ENCODE assay signal across 1 cellular context in the genomic region with DNA sequence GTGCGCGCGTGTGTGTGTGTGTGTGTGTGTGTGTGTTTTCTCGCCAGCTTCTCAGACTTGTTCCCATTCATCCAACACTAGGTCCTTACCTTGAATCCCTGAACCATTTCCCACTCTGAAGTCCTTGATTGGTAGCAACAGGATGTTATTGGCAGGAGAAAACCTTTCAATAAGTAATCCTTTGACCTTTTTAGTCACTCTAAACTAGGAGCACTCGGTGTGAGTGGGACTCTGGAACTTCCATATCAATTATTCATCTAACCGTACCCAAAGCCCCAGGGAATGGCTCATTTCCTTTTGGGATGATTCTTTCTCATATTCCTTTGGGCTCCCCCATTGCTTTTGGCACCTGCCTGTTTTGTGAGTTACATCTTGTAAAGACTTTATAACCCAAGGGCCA.
TF ChIP-seq lines count a peak whose summit lies in the region.

No MANE protein-coding gene starts in this region.

TF ChIP-seq in WTC11, 78 proteins besides CTCF, POLR2A, EP300 and RAD21 (continued from another document):
- TF ChIP-seq, protein P1, sequence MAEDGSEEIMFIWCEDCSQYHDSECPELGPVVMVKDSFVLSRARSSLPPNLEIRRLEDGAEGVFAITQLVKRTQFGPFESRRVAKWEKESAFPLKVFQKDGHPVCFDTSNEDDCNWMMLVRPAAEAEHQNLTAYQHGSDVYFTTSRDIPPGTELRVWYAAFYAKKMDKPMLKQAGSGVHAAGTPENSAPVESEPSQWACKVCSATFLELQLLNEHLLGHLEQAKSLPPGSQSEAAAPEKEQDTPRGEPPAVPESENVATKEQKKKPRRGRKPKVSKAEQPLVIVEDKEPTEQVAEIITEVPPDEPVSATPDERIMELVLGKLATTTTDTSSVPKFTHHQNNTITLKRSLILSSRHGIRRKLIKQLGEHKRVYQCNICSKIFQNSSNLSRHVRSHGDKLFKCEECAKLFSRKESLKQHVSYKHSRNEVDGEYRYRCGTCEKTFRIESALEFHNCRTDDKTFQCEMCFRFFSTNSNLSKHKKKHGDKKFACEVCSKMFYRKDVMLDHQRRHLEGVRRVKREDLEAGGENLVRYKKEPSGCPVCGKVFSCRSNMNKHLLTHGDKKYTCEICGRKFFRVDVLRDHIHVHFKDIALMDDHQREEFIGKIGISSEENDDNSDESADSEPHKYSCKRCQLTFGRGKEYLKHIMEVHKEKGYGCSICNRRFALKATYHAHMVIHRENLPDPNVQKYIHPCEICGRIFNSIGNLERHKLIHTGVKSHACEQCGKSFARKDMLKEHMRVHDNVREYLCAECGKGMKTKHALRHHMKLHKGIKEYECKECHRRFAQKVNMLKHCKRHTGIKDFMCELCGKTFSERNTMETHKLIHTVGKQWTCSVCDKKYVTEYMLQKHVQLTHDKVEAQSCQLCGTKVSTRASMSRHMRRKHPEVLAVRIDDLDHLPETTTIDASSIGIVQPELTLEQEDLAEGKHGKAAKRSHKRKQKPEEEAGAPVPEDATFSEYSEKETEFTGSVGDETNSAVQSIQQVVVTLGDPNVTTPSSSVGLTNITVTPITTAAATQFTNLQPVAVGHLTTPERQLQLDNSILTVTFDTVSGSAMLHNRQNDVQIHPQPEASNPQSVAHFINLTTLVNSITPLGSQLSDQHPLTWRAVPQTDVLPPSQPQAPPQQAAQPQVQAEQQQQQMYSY (CRISPR knock-in tag; IDR thresholded peaks at IDR 0.05) = no peak
- TF ChIP-seq MXD4 (CRISPR knock-in tag; IDR thresholded peaks at IDR 0.05; ENCODE audit: borderline replicate concordance) (no peak), GABPB1 (CRISPR knock-in tag; IDR thresholded peaks at IDR 0.05) (no peak), ATF1 (CRISPR knock-in tag; IDR thresholded peaks at IDR 0.05) (no peak), FOXK1 (CRISPR knock-in tag; IDR thresholded peaks at IDR 0.05) (no peak), ETV6 (CRISPR knock-in tag; IDR thresholded peaks at IDR 0.05) (no peak), RELA (CRISPR knock-in tag; IDR thresholded peaks at IDR 0.05; ENCODE audit: borderline replicate concordance) (no peak)
- TF ChIP-seq, protein P2, sequence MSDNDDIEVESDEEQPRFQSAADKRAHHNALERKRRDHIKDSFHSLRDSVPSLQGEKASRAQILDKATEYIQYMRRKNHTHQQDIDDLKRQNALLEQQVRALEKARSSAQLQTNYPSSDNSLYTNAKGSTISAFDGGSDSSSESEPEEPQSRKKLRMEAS (CRISPR knock-in tag; IDR thresholded peaks at IDR 0.05) = no peak
